8 cellular contexts compared by ENCODE assay signal in the genomic region with DNA sequence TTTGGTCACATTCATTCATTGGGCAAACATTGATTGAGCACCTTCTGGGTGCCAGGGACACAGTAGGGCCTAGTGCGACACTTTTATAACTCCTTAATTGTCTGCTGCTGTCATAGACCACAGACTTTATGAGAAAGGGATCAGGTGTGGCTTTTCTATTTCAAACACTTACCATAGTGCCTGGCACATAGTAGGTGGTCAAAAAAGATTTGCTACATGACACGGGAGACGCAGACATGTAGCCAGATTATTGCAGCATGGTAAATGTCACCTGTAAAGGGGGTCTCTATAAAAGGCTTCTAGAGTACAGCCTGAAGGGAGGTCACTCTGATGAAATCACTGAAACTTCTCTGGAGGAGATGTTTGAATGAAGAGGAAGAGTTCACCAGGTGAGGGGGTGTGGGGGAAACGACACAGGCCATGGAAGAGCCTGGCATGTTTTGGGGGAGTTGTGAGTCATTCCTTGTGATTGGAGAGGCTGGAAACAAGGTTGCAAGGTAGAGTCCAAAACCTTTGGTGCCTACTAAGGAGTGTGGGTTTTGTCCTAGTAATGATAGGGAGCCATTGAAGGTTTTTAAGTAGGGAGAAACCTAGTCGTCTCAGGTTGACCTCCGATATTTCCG. TPM values are rescaled to one million over a fixed set of nuclear protein-coding genes. Genes with fewer than 3 reads are reported as not detected.
DNase-seq lines count a peak whose midpoint lies in the region; ATAC-seq and TF ChIP-seq lines count a peak whose summit lies in the region.

No MANE protein-coding gene starts in this region.

- no peak for DNase-seq in activated CD4-positive, alpha-beta T cell treated with anti-CD3 and anti-CD28 coated beads, Interleukin-2, amount 10 ng/mL, durations not matched to agents 7 days and 5 days
- no peak for DNase-seq in activated CD4-positive, alpha-beta T cell treated with anti-CD3 and anti-CD28 coated beads, Interleukin-2, amount 50 U/mL, for 48 hours
- no peak for DNase-seq in activated B cell treated with CpG ODN at 0.5 μM for 24 hours
- DNase-seq in substantia nigra (lab: John Stamatoyannopoulos, UW) = no peak
- no peak for DNase-seq in H9
- DNase-seq in cerebellar cortex (ENCODE audit: low spot score) = no peak

- no peak overlapping the region for H2AK5ac ChIP-seq in H9 (ENCODE audit: insufficient read length, low read length)

- H3K27ac Mint-ChIP-seq in activated CD4-positive, alpha-beta T cell treated with anti-CD3 and anti-CD28 coated beads, Interleukin-2, amount 10 ng/mL, durations not matched to agents 7 days and 5 days = no peak overlapping the region
- no peak overlapping the region for H3K27ac Mint-ChIP-seq in activated B cell treated with CpG ODN at 0.5 μM for 24 hours
- H3K27ac Mint-ChIP-seq in H9 = no peak overlapping the region

- H3T11ph ChIP-seq in H9 (ENCODE audit: low read length) = no peak overlapping the region

- no peaks in the 10 kb centered on the region for H3K79me1 ChIP-seq in H9 (ENCODE audit: insufficient read depth, low read depth, low read length, poor library complexity, severe bottlenecking)

- peaks cover 29% of the 10 kb centered on the region for H3K36me3 ChIP-seq in iPS-20b (ENCODE audit: insufficient read depth, low read depth, low read length)
- H3K36me3 ChIP-seq in stomach smooth muscle (ENCODE audit: control insufficient read depth in 2 of 2, insufficient read depth in 2 of 2, low read length in 2 of 2) = peaks cover 19 to 29% of the 10 kb centered on the region in 2 donors

- H4K8ac ChIP-seq in H9 (replicated peaks; ENCODE audit: insufficient read length, low read depth, low read length) = no peak overlapping the region

- no peaks in the 10 kb centered on the region for H3K23me2 ChIP-seq in H9 (ENCODE audit: insufficient read length, low read depth, low read length, poor library complexity, severe bottlenecking)

- H3K27me3 ChIP-seq in iPS-20b (ENCODE audit: insufficient read depth, low read length) = peaks cover 25% of the 10 kb centered on the region
- H3K27me3 ChIP-seq in stomach smooth muscle (ENCODE audit: control insufficient read depth in 1 of 2, insufficient read depth in 2 of 2, low read length in 2 of 2) = peaks cover 4 to 5% of the 10 kb centered on the region in 2 donors
- no peaks in the 10 kb centered on the region; the same call in 1 of the 2 replicates for H3K27me3 ChIP-seq in H9 (ENCODE audit: insufficient read depth, low read length)

- H3K4me3 Mint-ChIP-seq in activated CD4-positive, alpha-beta T cell treated with anti-CD3 and anti-CD28 coated beads, Interleukin-2, amount 10 ng/mL, durations not matched to agents 7 days and 5 days = peak overlapping the region; percentile 81
- H3K4me3 Mint-ChIP-seq in activated B cell treated with CpG ODN at 0.5 μM for 24 hours (peak overlapping the region; percentile 86), H9 (peak overlapping the region in 1 of 2 experiments; percentile 50; a peak in 3 of 5 replicates)

- H3K9me3 Mint-ChIP-seq in activated CD4-positive, alpha-beta T cell treated with anti-CD3 and anti-CD28 coated beads, Interleukin-2, amount 10 ng/mL, durations not matched to agents 7 days and 5 days = no peaks in the 10 kb centered on the region
- H3K9me3 Mint-ChIP-seq in activated B cell treated with CpG ODN at 0.5 μM for 24 hours = no peaks in the 10 kb centered on the region
- H3K9me3 Mint-ChIP-seq in H9 = no peaks in the 10 kb centered on the region

- H2BK5ac ChIP-seq in H9 (ENCODE audit: insufficient read length, low read length) = no peak overlapping the region

- H3K9me3 ChIP-seq in iPS-20b (ENCODE audit: insufficient read depth, low read depth, low read length) = no peaks in the 10 kb centered on the region
- H3K9me3 ChIP-seq in stomach smooth muscle (ENCODE audit: control insufficient read depth in 2 of 2, low read length in 2 of 2) = no peaks in the 10 kb centered on the region
- no peaks in the 10 kb centered on the region for H3K9me3 ChIP-seq in H9 (ENCODE audit: control insufficient read depth, low read depth, low read length)

- no peak overlapping the region for H3K23ac ChIP-seq in H9 (ENCODE audit: insufficient read length, low read depth, low read length)

- H3K9ac ChIP-seq in iPS-20b (ENCODE audit: low read depth, low read length) = no peak overlapping the region
- peak overlapping the region; percentile 3 to 93 for H3K9ac ChIP-seq in stomach smooth muscle (ENCODE audit: low read length in 2 of 2)
- no peak overlapping the region for H3K9ac ChIP-seq in H9 (ENCODE audit: extremely low read depth, insufficient read length, low read length)

- no peak for TF ChIP-seq CTCF in activated B cell treated with CpG ODN at 0.5 μM for 24 hours (IDR thresholded peaks at IDR 0.05)
- no peak for TF ChIP-seq CTCF in H9 (conservative IDR thresholded peaks at IDR 0.05)

- WGBS in H9 (ENCODE audit: extremely low coverage, insufficient read length, low lambda C conversion rate) = no CpG with 5 or more reads among the region's 7 CpGs

- H3K56ac ChIP-seq in H9 (ENCODE audit: insufficient read length, low read depth, low read length) = no peak overlapping the region

- ATAC-seq in activated B cell treated with CpG ODN at 0.5 μM for 24 hours (ENCODE audit: low read depth) = no peak

- POLR2A ChIA-PET in activated CD4-positive, alpha-beta T cell treated with anti-CD3 and anti-CD28 coated beads, Interleukin-2, amount 10 ng/mL, durations not matched to agents 7 days and 5 days (lab: Charles Lee) = no interaction called here
- POLR2A ChIA-PET in activated B cell treated with CpG ODN at 0.5 μM for 24 hours (lab: Charles Lee) = interaction anchor here (1.1 to 1.7 kb wide), 3 partner anchors 83 to 386 kb away, joined by 7 to 20 read pairs (median 9); partner anchors contain the start of genes LRRC59 and TOB1

- no peak overlapping the region for H2BK20ac ChIP-seq in H9 (ENCODE audit: low read depth, low read length, poor library complexity, severe bottlenecking)

- H3K27me3 Mint-ChIP-seq in activated CD4-positive, alpha-beta T cell treated with anti-CD3 and anti-CD28 coated beads, Interleukin-2, amount 10 ng/mL, durations not matched to agents 7 days and 5 days = no peaks in the 10 kb centered on the region
- H3K27me3 Mint-ChIP-seq in activated B cell treated with CpG ODN at 0.5 μM for 24 hours (peaks cover 3% of the 10 kb centered on the region), H9 (ENCODE audit: low read depth) (peaks cover 7% of the 10 kb centered on the region)

- H2AFZ ChIP-seq in H9 (ENCODE audit: low read length) = no peak overlapping the region

- H2BK15ac ChIP-seq in H9 (ENCODE audit: low read depth, low read length) = no peak overlapping the region

- H3K14ac ChIP-seq in H9 (ENCODE audit: insufficient read depth, low read length) = no peak overlapping the region

- H3K27ac ChIP-seq in iPS-20b (ENCODE audit: low read length) (no peak overlapping the region), stomach smooth muscle (ENCODE audit: low read length) (no peak overlapping the region), substantia nigra (ENCODE audit: low read depth, low read length, poor library complexity, severe bottlenecking) (no peak overlapping the region), H9 (ENCODE audit: insufficient read length, low read depth, low read length) (no peak overlapping the region)

- H4K91ac ChIP-seq in H9 (ENCODE audit: insufficient read length, low read depth, low read length) = no peak overlapping the region

- peaks cover 2% of the 10 kb centered on the region for H3K36me3 Mint-ChIP-seq in activated CD4-positive, alpha-beta T cell treated with anti-CD3 and anti-CD28 coated beads, Interleukin-2, amount 10 ng/mL, durations not matched to agents 7 days and 5 days (ENCODE audit: low read depth)
- H3K36me3 Mint-ChIP-seq in activated B cell treated with CpG ODN at 0.5 μM for 24 hours (ENCODE audit: low read depth) (peaks cover 38% of the 10 kb centered on the region), H9 (ENCODE audit: insufficient read depth in 1 of 3, low read depth in 3 of 3) (peaks cover 2 to 32% (median 29%) of the 10 kb centered on the region in 3 experiments)

- H3K4me1 ChIP-seq in iPS-20b (ENCODE audit: insufficient read depth, low read length) (no peaks in the 10 kb centered on the region; the same call in 1 of the 2 replicates), stomach smooth muscle (ENCODE audit: control insufficient read depth, insufficient read depth, low read length) (peaks cover 30% of the 10 kb centered on the region), H9 (ENCODE audit: insufficient read depth, low read length) (no peaks in the 10 kb centered on the region)

- no peaks in the 10 kb centered on the region for H4K20me1 ChIP-seq in H9 (ENCODE audit: control insufficient read depth, insufficient read depth, insufficient read length)

- no peaks in the 10 kb centered on the region for H3K79me2 ChIP-seq in H9 (ENCODE audit: insufficient read depth, low read length)

- no peak overlapping the region for H3K4me2 ChIP-seq in H9 (ENCODE audit: insufficient read depth, insufficient read length, low read length)

- intact Hi-C loops in activated B cell treated with CpG ODN at 0.5 μM for 24 hours (cut with micrococcal nuclease) = no loop called here

- no peak overlapping the region for H3K4ac ChIP-seq in H9 (ENCODE audit: low read depth, low read length)

- no peak overlapping the region for H3K18ac ChIP-seq in H9 (ENCODE audit: insufficient read length, low read depth, low read length)

- H2BK12ac ChIP-seq in H9 (ENCODE audit: insufficient read length, low read depth, low read length) = no peak overlapping the region

- H3K4me1 Mint-ChIP-seq in activated CD4-positive, alpha-beta T cell treated with anti-CD3 and anti-CD28 coated beads, Interleukin-2, amount 10 ng/mL, durations not matched to agents 7 days and 5 days = peaks cover 22% of the 10 kb centered on the region
- peaks cover 19% of the 10 kb centered on the region for H3K4me1 Mint-ChIP-seq in activated B cell treated with CpG ODN at 0.5 μM for 24 hours
- H3K4me1 Mint-ChIP-seq in H9 = peaks cover 12 to 16% of the 10 kb centered on the region in 2 experiments

- H4K5ac ChIP-seq in H9 (ENCODE audit: insufficient read length, low read depth, low read length) = no peak overlapping the region

- no peak overlapping the region for H2BK120ac ChIP-seq in H9 (ENCODE audit: low read depth, low read length, poor library complexity, severe bottlenecking)

- CTCF ChIA-PET in activated CD4-positive, alpha-beta T cell treated with anti-CD3 and anti-CD28 coated beads, Interleukin-2, amount 10 ng/mL, durations not matched to agents 7 days and 5 days (lab: Charles Lee) = interaction anchor here (1.0 to 1.6 kb wide), 9 partner anchors 9 to 216 kb away, joined by 3 to 6 read pairs (median 5); partner anchors contain the start of gene CACNA1G
- CTCF ChIA-PET in activated B cell treated with CpG ODN at 0.5 μM for 24 hours (lab: Charles Lee) = interaction anchor here (0.7 to 1.5 kb wide), 6 partner anchors 22 to 212 kb away, joined by 3 to 29 read pairs (median 4); no protein-coding TSS in a partner anchor

- H3K4me3 ChIP-seq in iPS-20b (ENCODE audit: low read length) = peak overlapping the region; percentile 91; the same call in 1 of the 2 replicates
- H3K4me3 ChIP-seq in stomach smooth muscle (ENCODE audit: low read length in 2 of 2) = peak overlapping the region in 1 of 2 donors; percentile 87

RNA-seq across cellular contexts. Expression of gene RSAD1, which starts 1.6 kb away (rescaled TPM):
- 10 to 100 TPM; 22.5 to 25.1 TPM for total RNA-seq in activated CD4-positive, alpha-beta T cell treated with anti-CD3 and anti-CD28 coated beads, Interleukin-2, amount 10 ng/mL, durations not matched to agents 7 days and 5 days
- 36.2 and 42.2 TPM in 2 replicates for total RNA-seq in activated B cell treated with CpG ODN at 0.5 μM for 24 hours
- total RNA-seq in H9 (2021) = 27.9 and 29.6 TPM in 2 replicates

RNA-seq across cellular contexts. Expression of gene CHAD, which starts 11.6 kb away (rescaled TPM):
- total RNA-seq in activated CD4-positive, alpha-beta T cell treated with anti-CD3 and anti-CD28 coated beads, Interleukin-2, amount 10 ng/mL, durations not matched to agents 7 days and 5 days = not detected
- total RNA-seq in activated B cell treated with CpG ODN at 0.5 μM for 24 hours = 0.34 and 0.42 TPM in 2 replicates
- total RNA-seq in H9 (2021) = 0.46 and 0.57 TPM in 2 replicates

RNA-seq across cellular contexts. Expression of gene MYCBPAP, which starts 28.0 kb away (rescaled TPM):
- total RNA-seq in activated CD4-positive, alpha-beta T cell treated with anti-CD3 and anti-CD28 coated beads, Interleukin-2, amount 10 ng/mL, durations not matched to agents 7 days and 5 days = 1 to 10 TPM; 3.0 to 4.8 TPM
- 2.1 and 2.3 TPM in 2 replicates for total RNA-seq in activated B cell treated with CpG ODN at 0.5 μM for 24 hours
- 1.7 and 1.9 TPM in 2 replicates for total RNA-seq in H9 (2021)

RNA-seq across cellular contexts. Expression of gene EPN3, which starts 52.3 kb away (rescaled TPM):
- total RNA-seq in activated CD4-positive, alpha-beta T cell treated with anti-CD3 and anti-CD28 coated beads, Interleukin-2, amount 10 ng/mL, durations not matched to agents 7 days and 5 days = not detected
- total RNA-seq in activated B cell treated with CpG ODN at 0.5 μM for 24 hours (not detected in 2 replicates), H9 (2021) (1.9 and 2.2 TPM in 2 replicates)

RNA-seq across cellular contexts. Expression of gene ACSF2, which starts 54.2 kb away (rescaled TPM):
- 10 to 100 TPM; 24.5 to 31.4 TPM for total RNA-seq in activated CD4-positive, alpha-beta T cell treated with anti-CD3 and anti-CD28 coated beads, Interleukin-2, amount 10 ng/mL, durations not matched to agents 7 days and 5 days
- total RNA-seq in activated B cell treated with CpG ODN at 0.5 μM for 24 hours (16.4 and 17.9 TPM in 2 replicates), H9 (2021) (12.2 TPM in 2 replicates)

Comparison
In these comparisons a context has a peak if more than half of its experiments do, and no peak if none do; other contexts are left out.
1. H3K9ac ChIP-seq: peak in stomach smooth muscle (2 of 2); none in iPS-20b (single experiment) and H9 (single experiment).